Comparison of ENCODE assay signal across 1 cellular context in genomic region chr3:64687381-64687780, GRCh38.
TF ChIP-seq lines count a peak whose summit lies in the region.

No MANE protein-coding gene starts in this region.

TF ChIP-seq in WTC11, 78 proteins besides CTCF, POLR2A, EP300 and RAD21 (continued from another document):
- no peak for TF ChIP-seq E2F5 (CRISPR knock-in tag; IDR thresholded peaks at IDR 0.05)
- no peak for TF ChIP-seq ZNF416 (CRISPR knock-in tag; IDR thresholded peaks at IDR 0.05)
- TF ChIP-seq AFF4 (CRISPR knock-in tag; IDR thresholded peaks at IDR 0.05; ENCODE audit: borderline replicate concordance) = no peak
